25 cellular contexts compared by ENCODE assay signal in genomic region chr3:115943579-115943978, GRCh38.
DNase-seq lines count a peak whose midpoint lies in the region; ATAC-seq and TF ChIP-seq lines count a peak whose summit lies in the region.
"Had no signal": no experiment of that assay in that cellular context is flagged by ENCODE, and none has a peak within 500 bp of the region (broad histone marks: within the 10 kb centered on the region; RNA-seq: fewer than 3 reads in every experiment).

No MANE protein-coding gene starts in this region.

- H4K8ac ChIP-seq in trophoblast cell (ENCODE audit: low read depth, low read length) = no peak overlapping the region

- H3K4me2 ChIP-seq in trophoblast cell (ENCODE audit: low read length) = no peak overlapping the region
- no peak overlapping the region for H3K4me2 ChIP-seq in smooth muscle cell
- H3K4me2 ChIP-seq: PC-9 had no signal

- no peaks in the 10 kb centered on the region for H3K79me2 ChIP-seq in trophoblast cell (ENCODE audit: control insufficient read depth, insufficient read depth, low read length, poor library complexity)
- no peaks in the 10 kb centered on the region for H3K79me2 ChIP-seq in smooth muscle cell (ENCODE audit: low read depth)

- no peak overlapping the region for H4K12ac ChIP-seq in trophoblast cell (ENCODE audit: low read depth, low read length)

- no peak overlapping the region for H2BK120ac ChIP-seq in trophoblast cell (ENCODE audit: insufficient read depth, low read length, poor library complexity)

- no peak overlapping the region for H2AK5ac ChIP-seq in trophoblast cell (ENCODE audit: low read length)

- H3K4ac ChIP-seq in trophoblast cell (ENCODE audit: low read depth, low read length) = no peak overlapping the region

- H3K14ac ChIP-seq in trophoblast cell (ENCODE audit: low read length) = no peak overlapping the region

- no peaks in the 10 kb centered on the region for H3K4me1 ChIP-seq in trophoblast cell (ENCODE audit: control insufficient read depth in 1 of 2, insufficient read depth in 2 of 2, low read length in 2 of 2)
- no peaks in the 10 kb centered on the region for H3K4me1 ChIP-seq in smooth muscle cell (ENCODE audit: low read depth)
- H3K4me1 ChIP-seq: heart left ventricle, left ventricle myocardium inferior, SJSA1 had no signal

- H3K79me1 ChIP-seq in trophoblast cell (ENCODE audit: low read length) = no peaks in the 10 kb centered on the region

- H4K91ac ChIP-seq in trophoblast cell (ENCODE audit: low read depth, low read length) = no peak overlapping the region

- no peak for TF ChIP-seq CTCF in smooth muscle cell (IDR thresholded peaks at IDR 0.05; ENCODE audit: borderline replicate concordance, insufficient read depth, poor library complexity, severe bottlenecking)

- H3K9ac ChIP-seq in trophoblast cell (ENCODE audit: low read length) = peak overlapping the region; percentile 37
- no peak overlapping the region for H3K9ac ChIP-seq in smooth muscle cell (ENCODE audit: low read depth)

- ATAC-seq in GM21529 (IDR thresholded peaks at IDR 0.05; ENCODE audit: unreplicated experiment) (peak; percentile 59), HG03095 (IDR thresholded peaks at IDR 0.05; ENCODE audit: unreplicated experiment) (peak; percentile 55)
- ATAC-seq: activated CD8-positive, alpha-beta T cell treated with anti-CD3 and anti-CD28 coated beads for 36 hours; heart left ventricle had no signal

- H2AFZ ChIP-seq in trophoblast cell (ENCODE audit: insufficient read depth, low read length, poor library complexity) (no peak overlapping the region), smooth muscle cell (ENCODE audit: low read depth) (no peak overlapping the region)
- H2AFZ ChIP-seq: PC-9 had no signal

- no peak overlapping the region for H3K27ac ChIP-seq in trophoblast cell (ENCODE audit: low read depth, low read length)
- no peak overlapping the region for H3K27ac ChIP-seq in smooth muscle cell (ENCODE audit: low read depth)
- H3K27ac ChIP-seq: cardiac muscle cell, heart left ventricle, HL-60, left ventricle myocardium inferior, PC-9, SJSA1 had no signal

- DNase-seq in NCI-H2196 (lab: John Stamatoyannopoulos, UW; ENCODE audit: unreplicated experiment) (peak; percentile 17), NCI-H2196 treated with DMSO at 0.1 percent for 48 hours (lab: John Stamatoyannopoulos, UW; ENCODE audit: unreplicated experiment) (no peak), trophoblast cell (no peak), DMS 273 (lab: John Stamatoyannopoulos, UW; ENCODE audit: unreplicated experiment) (no peak), NCI-H510A treated with DMSO at 0.1 percent for 48 hours (lab: John Stamatoyannopoulos, UW) (no peak), smooth muscle cell (lab: John Stamatoyannopoulos, UW; ENCODE audit: unreplicated experiment) (no peak)
- DNase-seq: activated B cell treated with CpG ODN at 0.5 μM for 24 hours; activated CD8-positive, alpha-beta T cell treated with anti-CD3 and anti-CD28 coated beads for 36 hours; activated naive CD4-positive, alpha-beta T cell treated with Interleukin-2 at 50 U/mL for 16 hours; activated T-cell treated with anti-CD3 and anti-CD28 coated beads, Interleukin-2, amount 50 U/mL, for 1 hour; amygdala; COR-L47; dermis blood vessel endothelial cell; HCEC 1CT; heart left ventricle; left ventricle myocardium inferior; NCI-H1092; PC-9; small intestine; stimulated activated CD4-positive, alpha-beta T cell treated with anti-CD3 and anti-CD28 coated beads, Interleukin-4, amount 100 ng/mL, for 4 hours had no signal

- no peaks in the 10 kb centered on the region for H3K9me3 ChIP-seq in trophoblast cell (ENCODE audit: insufficient read depth, low read depth, low read length)
- H3K9me3 ChIP-seq in smooth muscle cell (replicated peaks; ENCODE audit: low read depth) = no peaks in the 10 kb centered on the region
- H3K9me3 ChIP-seq: heart left ventricle, SJSA1 had no signal

- H3K23ac ChIP-seq in trophoblast cell (ENCODE audit: low read length) = no peak overlapping the region

- no peak overlapping the region for H3K4me3 ChIP-seq in trophoblast cell (ENCODE audit: low read depth, low read length)
- H3K4me3 ChIP-seq in smooth muscle cell = no peak overlapping the region
- H3K4me3 ChIP-seq: cardiac muscle cell, heart left ventricle, left ventricle myocardium inferior, PC-9, SJSA1 had no signal

- no CpG with 5 or more reads among the region's 3 CpGs for WGBS in trophoblast cell (ENCODE audit: extremely low coverage, insufficient coverage, insufficient read length)
- 84% methylated on average over 3 of the region's 3 CpGs for WGBS in smooth muscle cell (ENCODE audit: low lambda C conversion rate)

- H2BK5ac ChIP-seq in trophoblast cell (ENCODE audit: low read depth, low read length, poor library complexity) = no peak overlapping the region

- H3K27me3 ChIP-seq in trophoblast cell (ENCODE audit: insufficient read depth, low read length) (no peaks in the 10 kb centered on the region), smooth muscle cell (ENCODE audit: low read depth) (no peaks in the 10 kb centered on the region)
- H3K27me3 ChIP-seq: cardiac muscle cell, heart left ventricle, SJSA1 had no signal

- H3K36me3 ChIP-seq in trophoblast cell (ENCODE audit: control insufficient read depth in 1 of 2, insufficient read depth in 2 of 2, low read length in 2 of 2) = no peaks in the 10 kb centered on the region
- H3K36me3 ChIP-seq in smooth muscle cell (ENCODE audit: low read depth) = no peaks in the 10 kb centered on the region
- H3K36me3 ChIP-seq: cardiac muscle cell, heart left ventricle, left ventricle myocardium inferior, SJSA1 had no signal

- H4K20me1 ChIP-seq in smooth muscle cell (ENCODE audit: low read depth) = no peaks in the 10 kb centered on the region

- no peaks in the 10 kb centered on the region for H3F3A ChIP-seq in smooth muscle cell (ENCODE audit: low read depth)

- no peak overlapping the region for H3K18ac ChIP-seq in trophoblast cell (ENCODE audit: low read length)

- H2BK12ac ChIP-seq in trophoblast cell (ENCODE audit: low read length) = no peak overlapping the region
